Comparison of ENCODE assay signal across 19 cellular contexts in the genomic region with DNA sequence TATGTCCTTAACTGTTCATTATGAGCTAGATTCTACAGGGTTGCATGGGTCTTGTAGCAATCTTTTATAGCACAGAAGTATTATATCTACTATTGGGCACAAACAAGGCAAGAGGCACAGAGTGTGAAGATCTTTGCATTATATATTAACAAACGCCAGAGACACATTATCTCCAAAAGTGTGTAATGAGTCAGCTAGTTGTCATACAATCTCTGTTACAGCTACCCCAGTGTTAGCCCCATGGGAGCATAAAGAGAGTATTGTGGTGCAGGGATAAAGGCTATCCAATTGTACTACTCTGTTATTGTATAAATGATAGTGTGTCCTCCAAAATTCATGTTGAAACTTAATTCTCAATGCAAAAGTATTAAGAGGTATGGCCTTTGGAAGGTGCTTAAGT.
"Had no signal": no experiment of that assay in that cellular context is flagged by ENCODE, and none has a peak within 500 bp of the region (broad histone marks: within the 10 kb centered on the region; RNA-seq: fewer than 3 reads in every experiment).

No MANE protein-coding gene starts in this region.

- H3K27ac ChIP-seq: breast epithelium, colonic mucosa, dorsolateral prefrontal cortex, esophagus muscularis mucosa, gastrocnemius medialis, left ventricle myocardium inferior, neural progenitor cell, sigmoid colon, thoracic aorta, vagina had no signal

- H3K4me1 ChIP-seq: breast epithelium, colonic mucosa, esophagus muscularis mucosa, gastrocnemius medialis, left ventricle myocardium inferior, neural progenitor cell, sigmoid colon, vagina had no signal

- H2AFZ ChIP-seq: neural progenitor cell had no signal

- H3K9ac ChIP-seq: neural progenitor cell had no signal

- H3K4me2 ChIP-seq: neural progenitor cell had no signal

- H3K27me3 ChIP-seq: breast epithelium, colonic mucosa, dorsolateral prefrontal cortex, esophagus muscularis mucosa, gastrocnemius medialis, neural progenitor cell, sigmoid colon, vagina had no signal

- DNase-seq: activated naive CD4-positive, alpha-beta T cell; activated T-cell treated with anti-CD3 and anti-CD28 coated beads, Interleukin-2, amount 50 U/mL, for 24 hours; colonic mucosa; dorsolateral prefrontal cortex; gastrocnemius medialis; hippocampal formation; left ventricle myocardium inferior; naive thymus-derived CD8-positive, alpha-beta T cell; retina; sigmoid colon; stimulated activated CD4-positive, alpha-beta T cell treated with anti-CD3 and anti-CD28 coated beads, Interleukin-4, amount 100 ng/mL, for 1 hour; stimulated activated naive CD4-positive, alpha-beta T cell had no signal

- ATAC-seq: activated T-helper 17 cell treated with anti-CD3 and anti-CD28 coated beads, Interleukin-2, amount 50 U/mL, for 72 hours; gastrocnemius medialis; naive thymus-derived CD8-positive, alpha-beta T cell; WTC11 had no signal

- H3K9me3 ChIP-seq: breast epithelium, colonic mucosa, esophagus muscularis mucosa, gastrocnemius medialis, left ventricle myocardium inferior, sigmoid colon, thoracic aorta, vagina had no signal

- H3K36me3 ChIP-seq: breast epithelium, colonic mucosa, esophagus muscularis mucosa, gastrocnemius medialis, left ventricle myocardium inferior, neural progenitor cell, sigmoid colon, thoracic aorta, vagina had no signal

- H3K4me3 ChIP-seq: breast epithelium, colonic mucosa, dorsolateral prefrontal cortex, esophagus muscularis mucosa, gastrocnemius medialis, left ventricle myocardium inferior, neural progenitor cell, sigmoid colon, thoracic aorta, vagina had no signal
